In genomic region chr17:50919321-50920040, GRCh38 we compare ENCODE assay signal across 8 cellular contexts. TPM values are rescaled to one million over a fixed set of nuclear protein-coding genes. Genes with fewer than 3 reads are reported as not detected.
DNase-seq lines count a peak whose midpoint lies in the region; ATAC-seq and TF ChIP-seq lines count a peak whose summit lies in the region.

No MANE protein-coding gene starts in this region.

- 25% methylated on average over 7 of the region's 18 CpGs; no CpG with 5 or more reads in 1 of the 2 experiments for WGBS in IMR-90 (ENCODE audit: extremely low coverage in 2 of 2, insufficient read length in 1 of 2), 2 experiments

- H4K8ac ChIP-seq in IMR-90 (ENCODE audit: low read depth in 2 of 2, low read length in 2 of 2) = peak overlapping the region in 1 of 2 experiments; percentile 65; a peak in 1 of 4 replicates

- no peak overlapping the region for H2BK5ac ChIP-seq in IMR-90 (ENCODE audit: low read depth, low read length, poor library complexity, severe bottlenecking)

- H2BK15ac ChIP-seq in IMR-90 (ENCODE audit: low read depth, low read length) = no peak overlapping the region

- H3K27me3 ChIP-seq in IMR-90 (ENCODE audit: control insufficient read depth, insufficient read depth, low read length) (no peaks in the 10 kb centered on the region), Peyer's patch (no peaks in the 10 kb centered on the region)

- no peak overlapping the region for H3K4me2 ChIP-seq in IMR-90 (ENCODE audit: low read depth, low read length)

- H3K4me1 ChIP-seq in IMR-90 (ENCODE audit: control insufficient read depth, insufficient read depth, low read length) (peaks cover 8% of the 10 kb centered on the region), Peyer's patch (peaks cover 0 to 70% (median 4%) of the 10 kb centered on the region in 4 donors)

- H3K9me3 Mint-ChIP-seq in naive B cell = no peaks in the 10 kb centered on the region

- H3K9ac ChIP-seq in IMR-90 (ENCODE audit: low read depth, low read length) = no peak overlapping the region

- no peaks in the 10 kb centered on the region for H4K20me1 ChIP-seq in IMR-90 (ENCODE audit: insufficient read depth, low read length)

- no peak overlapping the region for H3K4me3 ChIP-seq in IMR-90 (ENCODE audit: insufficient read depth, low read depth, low read length)
- H3K4me3 ChIP-seq in Peyer's patch = peak overlapping the region in 2 of 4 donors; percentile 10 to 15

- H2AFZ ChIP-seq in IMR-90 (replicated peaks; ENCODE audit: low read length, poor library complexity) = peak overlapping the region; percentile 73

- no peaks in the 10 kb centered on the region for H3K9me3 ChIP-seq in IMR-90 (ENCODE audit: control insufficient read depth, insufficient read depth, low read length)
- H3K9me3 ChIP-seq in Peyer's patch = no peaks in the 10 kb centered on the region

- peak overlapping the region; percentile 48 for H2AK9ac ChIP-seq in IMR-90 (replicated peaks; ENCODE audit: low read depth, low read length, poor library complexity)

- in situ Hi-C loops in IMR-90 (cut with MboI; ENCODE audit: low sequenced_read_pairs) = no loop called here

- no peak overlapping the region for H3K18ac ChIP-seq in IMR-90 (ENCODE audit: low read depth, low read length)

- peak overlapping the region in 3 of 6 donors; percentile 44 to 77 (median 53) for H3K27ac Mint-ChIP-seq in naive B cell

- no peaks in the 10 kb centered on the region for H3K36me3 ChIP-seq in IMR-90 (ENCODE audit: control insufficient read depth, insufficient read depth, low read length)
- no peaks in the 10 kb centered on the region for H3K36me3 ChIP-seq in Peyer's patch

- no peak overlapping the region; the same call in 1 of the 2 replicates for H3K23ac ChIP-seq in IMR-90 (ENCODE audit: low read depth, low read length)

- peaks cover 4 to 6% (median 5%) of the 10 kb centered on the region in 3 donors for H3K4me1 Mint-ChIP-seq in naive B cell

- CTCF ChIA-PET in IMR-90 (lab: Yijun Ruan, JAX) = no interaction called here

- peak overlapping the region; percentile 20 for H2AK5ac ChIP-seq in IMR-90 (ENCODE audit: low read depth, low read length)

- no peak for TF ChIP-seq CTCF in IMR-90 (conservative IDR thresholded peaks at IDR 0.05; ENCODE audit: low read depth, low read length)
- TF ChIP-seq CTCF in Peyer's patch (IDR thresholded peaks at IDR 0.05) = peak in 3 of 6 experiments; percentile 21 to 35 (median 32)

- 0 out of 2 replicates have a peak overlapping the region, but pooled peaks have one; percentile 34 for H3K14ac ChIP-seq in IMR-90 (replicated peaks; ENCODE audit: low read depth, low read length)

- peak overlapping the region; percentile 13; the same call in 1 of the 2 replicates for H4K5ac ChIP-seq in IMR-90 (ENCODE audit: low read depth, low read length)

- no peak overlapping the region for H4K91ac ChIP-seq in IMR-90 (ENCODE audit: insufficient read depth, low read depth, low read length)

- H3K4ac ChIP-seq in IMR-90 (ENCODE audit: low read depth, low read length) = no peak overlapping the region

- H3K27me3 Mint-ChIP-seq in naive B cell = peaks cover 4 to 10% (median 7%) of the 10 kb centered on the region in 3 donors

- peak; percentile 91 for DNase-seq in EH (ENCODE audit: low read depth)
- DNase-seq in IMR-90 = peak; percentile 82
- DNase-seq in Peyer's patch = peak; percentile 34 to 94 (median 94)
- DNase-seq in activated effector memory CD4-positive, alpha-beta T cell treated with anti-CD3 and anti-CD28 coated beads, Interleukin-2, amount 50 U/mL, for 16 hours = peak; percentile 91
- peak; percentile 91 for DNase-seq in fibroblast of gingiva (ENCODE audit: low read depth)
- peak; percentile 11 for DNase-seq in naive B cell
- DNase-seq in stimulated activated CD8-positive, alpha-beta memory T cell treated with anti-CD3 and anti-CD28 coated beads, Interleukin-7, amount 100 ng/mL, for 24 hours (ENCODE audit: low read depth) = peak; percentile 55

- TF ChIP-seq POLR2A in IMR-90 (IDR thresholded peaks at IDR 0.05; ENCODE audit: low read depth, low read length) = no peak
- TF ChIP-seq POLR2A in Peyer's patch (IDR thresholded peaks at IDR 0.05) = peak in 1 of 2 donors; percentile 69

- H3K79me1 ChIP-seq in IMR-90 (ENCODE audit: low read depth in 1 of 2, low read length in 2 of 2) = no peaks in the 10 kb centered on the region

- dilution Hi-C loops in IMR-90 (cut with HindIII; ENCODE audit: low sequenced_read_pairs, unreplicated experiment) = no loop called here

- H3K27ac ChIP-seq in IMR-90 (ENCODE audit: insufficient read depth, low read length) (no peak overlapping the region), Peyer's patch (peak overlapping the region; percentile 17 to 95 (median 84))

- POLR2A ChIA-PET in IMR-90 (lab: Charles Lee; ENCODE audit: unreplicated experiment) = interaction anchor here (0.5 to 1.0 kb wide), 3 partner anchors 53 to 380 kb away, joined by 3 to 10 read pairs (median 3); partner anchors contain the start of gene TOB1

- H2BK120ac ChIP-seq in IMR-90 (ENCODE audit: low read depth, low read length) = no peak overlapping the region

- no peak for TF ChIP-seq RAD21 in IMR-90 (IDR thresholded peaks at IDR 0.05; ENCODE audit: low read length)

- H3K36me3 Mint-ChIP-seq in naive B cell = no peaks in the 10 kb centered on the region

- H3K9me1 ChIP-seq in IMR-90 (ENCODE audit: insufficient read depth, low read length) = peaks cover 2% of the 10 kb centered on the region

- H3K56ac ChIP-seq in IMR-90 (ENCODE audit: extremely low read depth, insufficient read depth, low read length) = no peak overlapping the region

- ATAC-seq in IMR-90 (ENCODE audit: low read depth) (peak; percentile 96), naive B cell (ENCODE audit: low read depth in 2 of 2) (peak; percentile 78 to 87), HG03108 (IDR thresholded peaks at IDR 0.05; ENCODE audit: unreplicated experiment) (no peak)

- intact Hi-C loops in IMR-90 (cut with micrococcal nuclease) = no loop called here

- no peak overlapping the region for H3K4me3 Mint-ChIP-seq in naive B cell

- H2BK20ac ChIP-seq in IMR-90 (ENCODE audit: low read depth, low read length) = no peak overlapping the region

- no TSS peak for BruUV-seq in IMR-90 (replicated peaks; lab: Mats Ljungman, UMichigan)

TF ChIP-seq in IMR-90, 13 proteins besides CTCF, POLR2A, EP300 and RAD21:
- TF ChIP-seq NFE2L2 (IDR thresholded peaks at IDR 0.05; ENCODE audit: low read depth, low read length) (no peak), USF2 (IDR thresholded peaks at IDR 0.05; ENCODE audit: low read depth, low read length) (no peak), BHLHE40 (IDR thresholded peaks at IDR 0.05; ENCODE audit: low read depth, low read length) (no peak), CEBPB (IDR thresholded peaks at IDR 0.05; ENCODE audit: low read depth, low read length) (peak; percentile 16; the same call in 1 of the 2 replicates), ELK1 (IDR thresholded peaks at IDR 0.05; ENCODE audit: borderline replicate concordance, low read depth, low read length) (no peak), MAZ (IDR thresholded peaks at IDR 0.05; ENCODE audit: borderline replicate concordance, low read depth, low read length) (peak; percentile 14; the same call in 1 of the 2 replicates), MAFK (IDR thresholded peaks at IDR 0.05; ENCODE audit: low read depth, low read length) (no peak), RCOR1 (IDR thresholded peaks at IDR 0.05; ENCODE audit: insufficient replicate concordance, low read length) (no peak), FOS (IDR thresholded peaks at IDR 0.05; ENCODE audit: low read depth, low read length) (no peak), MXI1 (IDR thresholded peaks at IDR 0.05; ENCODE audit: borderline replicate concordance, low read depth, low read length) (peak; percentile 38; the same call in 1 of the 2 replicates), RFX5 (IDR thresholded peaks at IDR 0.05; ENCODE audit: low read depth, low read length) (peak; percentile 63; the same call in 1 of the 2 replicates), SMC3 (IDR thresholded peaks at IDR 0.05; ENCODE audit: low read depth, low read length) (no peak), CHD1 (IDR thresholded peaks at IDR 0.05; ENCODE audit: low read depth, low read length) (no peak)

RNA-seq across cellular contexts. Expression of gene TOB1, which starts 53.3 kb away (rescaled TPM):
- 4.3 and 6.1 TPM in 2 replicates for total RNA-seq in IMR-90 (2012; rRNA removed)
- polyA plus RNA-seq in IMR-90 (2012; rRNA removed) = 9.0 and 9.2 TPM in 2 replicates
- 8.7 and 11.5 TPM in 2 replicates for polyA plus RNA-seq in IMR-90 (2012; cell fraction: cytosol; rRNA removed)
- polyA plus RNA-seq in IMR-90 (2012; cell fraction: nucleus; rRNA removed; ENCODE audit: low replicate concordance) = 10.3 and 26.9 TPM in 2 replicates
- 100 to 1,000 TPM in 1 of 4 donors, 10 to 100 TPM in 3; 38.0 to 101 (median 60.6) TPM for total RNA-seq in Peyer's patch
- 10 to 100 TPM in 1 of 6 donors, 1 to 10 TPM in 5; 1.9 to 14.2 (median 9.3) TPM for polyA plus RNA-seq in naive B cell (ENCODE audit: low read depth in 6 of 6)

Comparison
In these comparisons a context has a peak if more than half of its experiments do, and no peak if none do; other contexts are left out.
1. DNase-seq: peak in every context shown above with its lines; median percentile 94 in Peyer's patch; 91 in EH; 91 in activated effector memory CD4-positive, alpha-beta T cell treated with anti-CD3 and anti-CD28 coated beads, Interleukin-2, amount 50 U/mL, for 16 hours; 91 in fibroblast of gingiva; 82 in IMR-90; 55 in stimulated activated CD8-positive, alpha-beta memory T cell treated with anti-CD3 and anti-CD28 coated beads, Interleukin-7, amount 100 ng/mL, for 24 hours; 11 in naive B cell.